Comparison of ENCODE assay signal across 11 cellular contexts in the genomic region with DNA sequence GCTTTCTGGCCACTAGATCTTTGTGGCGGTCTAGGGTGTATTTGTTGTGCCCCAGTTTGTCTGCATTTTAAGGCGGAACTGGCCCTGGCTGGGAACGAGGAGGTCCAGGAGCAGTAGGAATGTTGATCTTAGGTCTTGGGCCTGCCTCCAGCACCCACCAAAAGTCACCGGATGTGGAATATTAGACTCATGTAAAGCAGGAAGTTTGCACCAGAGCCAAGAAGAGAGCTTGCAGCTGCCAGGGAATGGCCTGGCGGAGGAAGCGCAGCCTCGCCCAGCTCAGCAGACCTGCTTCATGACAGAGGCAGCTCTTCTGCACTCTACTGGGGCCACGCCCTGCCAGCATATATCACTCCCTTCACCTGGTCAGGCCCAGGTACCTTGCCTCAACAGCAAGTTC. TPM values are rescaled to one million over a fixed set of nuclear protein-coding genes. Genes with fewer than 3 reads are reported as not detected.
DNase-seq lines count a peak whose midpoint lies in the region; ATAC-seq, FAIRE-seq and TF ChIP-seq lines count a peak whose summit lies in the region.
"Had no signal": no experiment of that assay in that cellular context is flagged by ENCODE, and none has a peak within 500 bp of the region (broad histone marks: within the 10 kb centered on the region; RNA-seq: fewer than 3 reads in every experiment).

No MANE protein-coding gene starts in this region.

- peaks cover 11 to 12% of the 10 kb centered on the region in 2 experiments; a peak in 3 of 4 replicates for H3K36me3 ChIP-seq in GM12878 (ENCODE audit: control insufficient read depth in 2 of 2, insufficient read depth in 2 of 2, low read length in 1 of 2)
- H3K36me3 ChIP-seq in gastrocnemius medialis, result peaks cover 3 to 33% of the 10 kb centered on the region in 2 donors
- no peaks in the 10 kb centered on the region for H3K36me3 ChIP-seq in A673 (ENCODE audit: insufficient read depth, low read length, poor library complexity, severe bottlenecking)
- peaks cover 12% of the 10 kb centered on the region for H3K36me3 ChIP-seq in WERI-Rb-1

- H3K27ac ChIP-seq in GM12878 (ENCODE audit: control insufficient read depth, insufficient read depth) (no peak overlapping the region), gastrocnemius medialis (peak overlapping the region; percentile 94 to 99 (median 96)), A673 (ENCODE audit: low read depth, low read length, poor library complexity, severe bottlenecking) (no peak overlapping the region), WERI-Rb-1 (no peak overlapping the region)

- POLR2A ChIA-PET in GM12878 (lab: Charles Lee) (no interaction called here), A673 (lab: Charles Lee; ENCODE audit: low non-redundant PET) (no interaction called here)

- no peak overlapping the region for H3K9ac ChIP-seq in GM12878 (ENCODE audit: control insufficient read depth, insufficient read depth, low read length)

- 92% methylated on average over 8 of the region's 8 CpGs for WGBS in GM12878 (ENCODE audit: insufficient coverage, insufficient replicate concordance, low lambda C conversion rate, missing lambda C conversion rate)

- H3K4me1 ChIP-seq in GM12878 (ENCODE audit: control insufficient read depth, insufficient read depth, low read length) (no peaks in the 10 kb centered on the region), gastrocnemius medialis (peaks cover 67 to 70% of the 10 kb centered on the region in 2 donors), A673 (ENCODE audit: insufficient read depth, low read length, poor library complexity, severe bottlenecking) (no peaks in the 10 kb centered on the region)

- no peak for FAIRE-seq in GM12878 (lab: Jason Lieb, UNC)

- no peak for TF ChIP-seq CTCF in GM12878 (IDR thresholded peaks at IDR 0.05 in 2 of 3, conservative IDR thresholded peaks at IDR 0.05 in 1 of 3; ENCODE audit: control insufficient read depth in 2 of 3, extremely low read depth in 1 of 3, insufficient read depth in 1 of 3, low read depth in 3 of 3, low read length in 3 of 3)
- no peak for TF ChIP-seq CTCF in gastrocnemius medialis (IDR thresholded peaks at IDR 0.05 in 4 of 5, conservative IDR thresholded peaks at IDR 0.05 in 1 of 5)
- no peak for TF ChIP-seq CTCF in A673 (conservative IDR thresholded peaks at IDR 0.05; ENCODE audit: low read depth, low read length)
- TF ChIP-seq CTCF in WERI-Rb-1 (IDR thresholded peaks at IDR 0.05; ENCODE audit: low read depth, low read length), result no peak

- in situ Hi-C loops in GM12878 (cut with MboI) (no loop called here), gastrocnemius medialis (cut with MboI; ENCODE audit: low sequenced_read_pairs in 4 of 4) (no loop called here)

- SMC1A ChIA-PET in GM12878 (lab: Charles Lee; ENCODE audit: uncharacterized antibody, unreplicated experiment), result no interaction called here

- TF ChIP-seq RAD21 in GM12878 (IDR thresholded peaks at IDR 0.05; ENCODE audit: insufficient read depth, low read depth, low read length), result no peak

- DNase-seq in COLO668 (lab: John Stamatoyannopoulos, UW; ENCODE audit: unreplicated experiment) (peak; percentile 1), GM12878 (ENCODE audit: low read depth, low spot score) (no peak), left cardiac atrium (peak; percentile 80), gastrocnemius medialis (peak; percentile 73 to 91), A673 (ENCODE audit: low spot score) (no peak), WERI-Rb-1 (no peak)
- no peak for DNase-seq in stimulated activated CD4-positive, alpha-beta T cell treated with anti-CD3 and anti-CD28 coated beads, Interleukin-2, amount 100 ng/mL, for 24 hours
- DNase-seq: activated CD4-positive, CD25-positive, alpha-beta regulatory T cell; Caco-2; glutamatergic neuron had no signal

- H3K27me3 ChIP-seq in GM12878 (replicated peaks in 1 of 2; ENCODE audit: control insufficient read depth in 2 of 2, insufficient read depth in 2 of 2, low read length in 1 of 2), result no peaks in the 10 kb centered on the region
- no peaks in the 10 kb centered on the region for H3K27me3 ChIP-seq in gastrocnemius medialis
- peaks cover 9% of the 10 kb centered on the region for H3K27me3 ChIP-seq in A673 (replicated peaks; ENCODE audit: insufficient read depth, low read depth, low read length, poor library complexity)
- no peaks in the 10 kb centered on the region for H3K27me3 ChIP-seq in WERI-Rb-1 (ENCODE audit: insufficient read depth, low read depth, severe bottlenecking)

- BruUV-seq in GM12878 (replicated peaks; lab: Mats Ljungman, UMichigan) (no TSS peak), A673 (replicated peaks; lab: Mats Ljungman, UMichigan) (no TSS peak)

- H3K4me2 ChIP-seq in GM12878 (ENCODE audit: control insufficient read depth, insufficient read depth), result no peak overlapping the region

- CTCF ChIA-PET in GM12878 (lab: Yijun Ruan, JAX) (interaction anchor here (0.6 to 0.7 kb wide), 2 partner anchors 141 to 998 kb away, joined by 3 read pairs; no protein-coding TSS in a partner anchor), A673 (lab: Charles Lee) (no interaction called here)

- TF ChIP-seq POLR2A in GM12878 (IDR thresholded peaks at IDR 0.05; ENCODE audit: low read depth, low read length) (0 out of 2 replicates have a peak, but pooled peaks have one; percentile 5), gastrocnemius medialis (IDR thresholded peaks at IDR 0.05) (peak in 1 of 2 donors; percentile 31)

- H3K79me2 ChIP-seq in GM12878 (ENCODE audit: control insufficient read depth, insufficient read depth, low read length), result no peaks in the 10 kb centered on the region

- no peak for ATAC-seq in GM12878
- ATAC-seq in left cardiac atrium, result peak; percentile 6 to 44
- ATAC-seq in gastrocnemius medialis, result peak; percentile 41 to 63
- ATAC-seq in HG03460 (IDR thresholded peaks at IDR 0.05; ENCODE audit: unreplicated experiment), result no peak

- no peak overlapping the region for H3K4me3 ChIP-seq in GM12878
- peak overlapping the region; percentile 84 to 97 (median 94) for H3K4me3 ChIP-seq in gastrocnemius medialis
- H3K4me3 ChIP-seq in A673 (ENCODE audit: low read depth, low read length, poor library complexity, severe bottlenecking), result no peak overlapping the region
- H3K4me3 ChIP-seq in WERI-Rb-1 (ENCODE audit: low read depth, low read length), result no peak overlapping the region

- no peak overlapping the region for H2AFZ ChIP-seq in GM12878 (ENCODE audit: control insufficient read depth, low read depth, low read length)

- intact Hi-C loops in GM12878 (cut with micrococcal nuclease; ENCODE audit: unreplicated experiment) (no loop called here), left cardiac atrium (cut with DNase I) (no loop called here), gastrocnemius medialis (cut with DNase I; ENCODE audit: low total_unique reads) (loop anchor here (2.0 to 10.0 kb wide), 2 partner anchors 17 to 369 kb away; no protein-coding TSS in a partner anchor), A673 (cut with micrococcal nuclease; ENCODE audit: unreplicated experiment) (no loop called here)

- TF ChIP-seq EP300 in GM12878 (IDR thresholded peaks at IDR 0.05; ENCODE audit: borderline replicate concordance in 1 of 2, control insufficient read depth in 1 of 2, low read depth in 2 of 2, low read length in 2 of 2), result no peak

- no peaks in the 10 kb centered on the region for H3K9me3 ChIP-seq in GM12878 (replicated peaks; ENCODE audit: control insufficient read depth, insufficient read depth, low read length)
- H3K9me3 ChIP-seq in gastrocnemius medialis, result no peaks in the 10 kb centered on the region
- H3K9me3 ChIP-seq in A673 (ENCODE audit: low read depth, low read length, poor library complexity, severe bottlenecking), result no peaks in the 10 kb centered on the region
- H3K9me3 ChIP-seq in WERI-Rb-1 (ENCODE audit: severe bottlenecking), result no peaks in the 10 kb centered on the region
- H3K9me3 ChIP-seq: Caco-2 had no signal

- no peaks in the 10 kb centered on the region for H4K20me1 ChIP-seq in GM12878 (ENCODE audit: control insufficient read depth, insufficient read depth)

- RAD21 ChIA-PET in GM12878 (lab: Charles Lee; ENCODE audit: unreplicated experiment), result no interaction called here

RNA-seq across cellular contexts. Expression of a gene that starts 3.3 kb away (rescaled TPM):
- not detected in 2 replicates for total RNA-seq in GM12878 (2013; cell fraction: nucleolus; rRNA removed)
- total RNA-seq in GM12878 (2014; rRNA removed) (0.22 TPM in 1 of 2 replicates, not detected in the other), GM12878 (2014; rRNA removed; fragmentation: Illumina TruSeq; extraction: Trizol) (not detected in 2 replicates), GM12878 (2021) (0.38 and 0.45 TPM in 2 replicates), left cardiac atrium (1,000 to 10,000 TPM; 1,172 to 1,220 TPM), gastrocnemius medialis (1,000 to 10,000 TPM in 1 of 4 donors, 100 to 1,000 TPM in 3; 504 to 1,227 (median 655) TPM), A673 (2021) (0.19 and 0.24 TPM in 2 replicates)
- 0.37 TPM for polyA plus RNA-seq in GM12878 (2011; ENCODE audit: low read depth)
- polyA plus RNA-seq in GM12878 (2011; rRNA removed) (0.04 TPM in 1 of 2 replicates, not detected in the other), GM12878 (2014; fragmentation: Illumina TruSeq; extraction: Trizol) (0.09 and 0.19 TPM in 2 replicates), GM12878 (2014; fragmentation: Nextera tagmentation; extraction: Ambion mirVana) (under 1 TPM in 1 of 2 experiments, not detected in 1; 0.15 TPM), GM12878 (2014; rRNA removed) (0.12 and 0.32 TPM in 2 replicates), GM12878 (2016; fragmentation: Nextera tagmentation; extraction: Ambion mirVana) (1 to 10 TPM in 1 of 2 experiments, under 1 TPM in 1; 0.91 to 1.0 TPM)
- polyA plus RNA-seq in GM12878 (2011; cell fraction: cytosol; rRNA removed), result 0.07 TPM in 1 of 2 replicates, not detected in the other
- polyA plus RNA-seq in GM12878 (2011; cell fraction: nucleus; rRNA removed), result not detected in 2 replicates
- 0.81 and 1.3 TPM in 2 replicates for polyA plus RNA-seq in GM12878 (2012)
- not detected in 2 replicates for polyA minus RNA-seq in GM12878 (2011; rRNA and poly(A)+ RNA removed)
- polyA minus RNA-seq in GM12878 (2011; cell fraction: cytosol; rRNA and poly(A)+ RNA removed), result not detected in 2 replicates
- not detected in 2 replicates for polyA minus RNA-seq in GM12878 (2011; cell fraction: nucleus; rRNA and poly(A)+ RNA removed)

RNA-seq across cellular contexts. Expression of a gene that starts 57.2 kb away (rescaled TPM):
- total RNA-seq in GM12878 (2013; cell fraction: nucleolus; rRNA removed), result 372 and 425 TPM in 2 replicates
- total RNA-seq in GM12878 (2014; rRNA removed) (203 and 223 TPM in 2 replicates), GM12878 (2014; rRNA removed; fragmentation: Illumina TruSeq; extraction: Trizol) (147 and 148 TPM in 2 replicates), GM12878 (2021) (279 and 289 TPM in 2 replicates), left cardiac atrium (100 to 1,000 TPM in 1 of 2 donors, 10 to 100 TPM in 1; 80.4 to 101 TPM), gastrocnemius medialis (100 to 1,000 TPM; 112 to 228 (median 188) TPM), A673 (2021) (33.3 and 37.3 TPM in 2 replicates)
- 132 TPM for polyA plus RNA-seq in GM12878 (2011; ENCODE audit: low read depth)
- polyA plus RNA-seq in GM12878 (2011; rRNA removed) (156 and 178 TPM in 2 replicates), GM12878 (2014; fragmentation: Illumina TruSeq; extraction: Trizol) (107 and 151 TPM in 2 replicates), GM12878 (2014; fragmentation: Nextera tagmentation; extraction: Ambion mirVana) (10 to 100 TPM in 1 of 2 experiments, 1 to 10 TPM in 1; 4.4 to 13.7 TPM), GM12878 (2014; rRNA removed) (199 and 200 TPM in 2 replicates), GM12878 (2016; fragmentation: Nextera tagmentation; extraction: Ambion mirVana) (100 to 1,000 TPM; 112 to 117 TPM)
- polyA plus RNA-seq in GM12878 (2011; cell fraction: cytosol; rRNA removed), result 190 and 206 TPM in 2 replicates
- 272 and 287 TPM in 2 replicates for polyA plus RNA-seq in GM12878 (2011; cell fraction: nucleus; rRNA removed)
- 262 and 278 TPM in 2 replicates for polyA plus RNA-seq in GM12878 (2012)
- polyA minus RNA-seq in GM12878 (2011; rRNA and poly(A)+ RNA removed), result 245 and 345 TPM in 2 replicates
- polyA minus RNA-seq in GM12878 (2011; cell fraction: cytosol; rRNA and poly(A)+ RNA removed), result 117 and 134 TPM in 2 replicates
- 165 and 259 TPM in 2 replicates for polyA minus RNA-seq in GM12878 (2011; cell fraction: nucleus; rRNA and poly(A)+ RNA removed)

Comparison
In these comparisons a context has a peak if more than half of its experiments do, and no peak if none do; other contexts are left out.
1. DNase-seq: peak in COLO668 (single experiment), left cardiac atrium (single experiment) and gastrocnemius medialis (2 of 2); none in GM12878 (single experiment), A673 (single experiment), WERI-Rb-1 (single experiment) and stimulated activated CD4-positive, alpha-beta T cell treated with anti-CD3 and anti-CD28 coated beads, Interleukin-2, amount 100 ng/mL, for 24 hours (0 of 2).
2. ATAC-seq: peak in left cardiac atrium (2 of 2) and gastrocnemius medialis (2 of 2); none in GM12878 (single experiment) and HG03460 (single experiment).
3. H3K27ac ChIP-seq: peak in gastrocnemius medialis (4 of 4); none in GM12878 (single experiment), A673 (single experiment) and WERI-Rb-1 (single experiment).
4. H3K4me3 ChIP-seq: peak in gastrocnemius medialis (4 of 4); none in GM12878 (single experiment), A673 (single experiment) and WERI-Rb-1 (single experiment).
5. RNA of a gene that starts 3.3 kb away (total RNA-seq): 1,172 to 1,220 TPM in left cardiac atrium and 504 to 1,227 TPM in gastrocnemius medialis; 0.19 to 0.24 TPM in A673 and 0.22 to 0.45 TPM in GM12878; every median in the first group is over 100 times any median in the second.